In genomic region chr2:71276311-71277158, GRCh38 we compare ENCODE assay signal across 8 cellular contexts. TPM values are rescaled to one million over a fixed set of nuclear protein-coding genes. Genes with fewer than 3 reads are reported as not detected.
A peak's percentile ranks its signal among the peaks of the same experiment; 100 is the strongest.
DNase-seq lines count a peak whose midpoint lies in the region; ATAC-seq and TF ChIP-seq lines count a peak whose summit lies in the region.

No MANE protein-coding gene starts in this region.

- no peak overlapping the region for H3K27ac Mint-ChIP-seq in CD4-positive, alpha-beta T cell

- intact Hi-C loops in CD4-positive, alpha-beta T cell (cut with DNase I, micrococcal nuclease) = loop anchor here (1.0 to 5.0 kb wide), 3 partner anchors 48 to 119 kb away; partner anchors contain the start of gene PAIP2B (in 1 of the 2)

- peak; percentile 65 to 87 (median 77) for DNase-seq in CD4-positive, alpha-beta T cell
- DNase-seq in NOMO-1 treated with DMSO at 0.1 percent for 48 hours (lab: John Stamatoyannopoulos, UW; ENCODE audit: unreplicated experiment) (peak; percentile 82), activated T-cell treated with anti-CD3 and anti-CD28 coated beads for 48 hours (ENCODE audit: low read depth) (peak; percentile 91), erythroblast (lab: John Stamatoyannopoulos, UW) (peak; percentile 91 to 94), mucosa of gallbladder (ENCODE audit: low spot score) (peak; percentile 86)
- peak; percentile 61 to 76 for DNase-seq in stimulated activated CD8-positive, alpha-beta memory T cell treated with anti-CD3 and anti-CD28 coated beads, Interleukin-2, amount 100 ng/mL, for 1 hour (ENCODE audit: low read depth in 2 of 2)

- H3K27me3 Mint-ChIP-seq in CD4-positive, alpha-beta T cell = peaks cover 94% of the 10 kb centered on the region

- no peak overlapping the region for H3K27ac ChIP-seq in CD4-positive, alpha-beta T cell (ENCODE audit: low read depth, low read length)

- H3K4me3 Mint-ChIP-seq in CD4-positive, alpha-beta T cell = peak overlapping the region; percentile 78

- TF ChIP-seq CTCF in CD4-positive, alpha-beta T cell (IDR thresholded peaks at IDR 0.05) = no peak

- peak; percentile 67 for TF ChIP-seq POLR2A in erythroblast (IDR thresholded peaks at IDR 0.05; ENCODE audit: low read length)

- CTCF ChIA-PET in CD4-positive, alpha-beta T cell (lab: Charles Lee) = interaction anchor here (0.5 to 1.2 kb wide), 2 partner anchors 55 to 129 kb away, joined by 3 read pairs; partner anchors contain the start of gene ZNF638

- H3K36me3 Mint-ChIP-seq in CD4-positive, alpha-beta T cell (ENCODE audit: low read depth) = no peaks in the 10 kb centered on the region

- H3K9me3 Mint-ChIP-seq in CD4-positive, alpha-beta T cell = no peaks in the 10 kb centered on the region

- peak; percentile 100 for ATAC-seq in CD4-positive, alpha-beta T cell (ENCODE audit: poor library complexity)
- peak; percentile 98 for ATAC-seq in GM19397 (IDR thresholded peaks at IDR 0.05; ENCODE audit: unreplicated experiment)
- ATAC-seq in HG03558 (IDR thresholded peaks at IDR 0.05; ENCODE audit: extremely low read depth, unreplicated experiment) = peak; percentile 94

- POLR2A ChIA-PET in CD4-positive, alpha-beta T cell (lab: Charles Lee) = interaction anchor here (0.8 to 2.9 kb wide), 3 partner anchors 49 to 208 kb away, joined by 3 to 11 read pairs (median 5); partner anchors contain the start of genes NAGK, PAIP2B and ZNF638

- no peaks in the 10 kb centered on the region for H3K9me3 ChIP-seq in CD4-positive, alpha-beta T cell (ENCODE audit: control insufficient read depth, low read length)

- peaks cover 11% of the 10 kb centered on the region for H3K4me1 Mint-ChIP-seq in CD4-positive, alpha-beta T cell (ENCODE audit: low read depth)

- H3K27me3 ChIP-seq in CD4-positive, alpha-beta T cell (ENCODE audit: control insufficient read depth, insufficient read depth, low read length) = peaks cover 53% of the 10 kb centered on the region

RNA-seq across cellular contexts. Expression of gene PAIP2B, which starts 49.6 kb away (rescaled TPM):
- 1 to 10 TPM; 2.3 to 2.5 TPM for total RNA-seq in CD4-positive, alpha-beta T cell
- 6.9 TPM for total RNA-seq in mucosa of gallbladder

RNA-seq across cellular contexts. Expression of gene ZNF638, which starts 55.0 kb away (rescaled TPM):
- 10 to 100 TPM; 77.8 to 86.4 TPM for total RNA-seq in CD4-positive, alpha-beta T cell
- 102 TPM for total RNA-seq in mucosa of gallbladder
